Comparison of ENCODE assay signal across 39 cellular contexts in genomic region chr18:9907867-9908266, GRCh38. TPM values are rescaled to one million over a fixed set of nuclear protein-coding genes. Genes with fewer than 3 reads are reported as not detected.
"Had no signal": no experiment of that assay in that cellular context is flagged by ENCODE, and none has a peak within 500 bp of the region (broad histone marks: within the 10 kb centered on the region; RNA-seq: fewer than 3 reads in every experiment).

No MANE protein-coding gene starts in this region.

- H3K27ac ChIP-seq: brain microvascular endothelial cell, coronary artery, dorsolateral prefrontal cortex, heart left ventricle, WERI-Rb-1 had no signal

- H3K36me3 Mint-ChIP-seq: activated CD4-positive, alpha-beta memory T cell treated with anti-CD3 and anti-CD28 coated beads for 36 hours; activated CD8-positive, alpha-beta memory T cell treated with anti-CD3 and anti-CD28 coated beads, Interleukin-2, amount 10 ng/mL, durations not matched to agents 7 days and 5 days; activated naive CD4-positive, alpha-beta T cell treated with anti-CD3 and anti-CD28 coated beads, Interleukin-2, amount 50 U/mL, for 24 hours; activated naive CD8-positive, alpha-beta T cell treated with anti-CD3 and anti-CD28 coated beads, Interleukin-2, amount 10 ng/mL, durations not matched to agents 7 days and 5 days had no signal

- H3K4me3 ChIP-seq: coronary artery, dorsolateral prefrontal cortex, heart left ventricle had no signal

- H3K4me1 Mint-ChIP-seq: central memory CD8-positive, alpha-beta T cell had no signal

- ATAC-seq: activated CD4-positive, alpha-beta T cell treated with anti-CD3 and anti-CD28 coated beads for 36 hours; activated CD4-positive, CD25-positive, alpha-beta regulatory T cell treated with anti-CD3 and anti-CD28 coated beads, Interleukin-2, amount 50 U/mL, for 24 hours; activated CD8-positive, alpha-beta memory T cell treated with anti-CD3 and anti-CD28 coated beads, Interleukin-2, amount 10 ng/mL, durations not matched to agents 7 days and 5 days; activated CD8-positive, alpha-beta T cell treated with anti-CD3 and anti-CD28 coated beads, Interleukin-2, amount 10 ng/mL, durations not matched to agents 7 days and 5 days; esophagus mucosa; heart left ventricle had no signal

- H3K4me3 Mint-ChIP-seq: activated B cell treated with CpG ODN at 0.5 μM for 24 hours; activated CD4-positive, alpha-beta memory T cell treated with anti-CD3 and anti-CD28 coated beads for 36 hours; activated CD4-positive, alpha-beta T cell treated with anti-CD3 and anti-CD28 coated beads for 36 hours; activated CD4-positive, alpha-beta T cell treated with anti-CD3 and anti-CD28 coated beads, Interleukin-2, amount 10 ng/mL, durations not matched to agents 24 days and 14 days; activated CD8-positive, alpha-beta memory T cell treated with anti-CD3 and anti-CD28 coated beads, Interleukin-2, amount 10 ng/mL, durations not matched to agents 7 days and 5 days; activated CD8-positive, alpha-beta T cell treated with anti-CD3 and anti-CD28 coated beads, Interleukin-2, amount 10 ng/mL, durations not matched to agents 7 days and 5 days; activated naive CD4-positive, alpha-beta T cell treated with anti-CD3 and anti-CD28 coated beads for 36 hours; activated naive CD4-positive, alpha-beta T cell treated with anti-CD3 and anti-CD28 coated beads, Interleukin-2, amount 50 U/mL, for 24 hours; activated naive CD8-positive, alpha-beta T cell treated with anti-CD3 and anti-CD28 coated beads, Interleukin-2, amount 10 ng/mL, durations not matched to agents 7 days and 5 days; activated T-helper 1 cell treated with anti-CD3 and anti-CD28 coated beads, Interleukin-12 subunit alpha, Interleukin-12 subunit beta, Interleukin-2, Interleukin-4 antibody, amounts not matched to agents 30 ng/mL and 10 ng/mL and 1 ng/mL, durations not matched to agents 14 hours and 24 hours and 36 hours; central memory CD8-positive, alpha-beta T cell; dendritic cell treated with granulocyte-macrophage colony-stimulating factor and Interleukin-4, amounts not matched to agents 40 ng/mL and 50 ng/mL, for 4 days; endodermal cell; T-helper 1 cell treated with Interleukin-12 subunit alpha and Interleukin-12 subunit beta and Interleukin-4 antibody, amounts not matched to agents 30 μg/mL and 1 μg/mL, for 36 hours; T-helper 2 cell treated with Interferon-gamma antibody and Interleukin-4, amounts not matched to agents 5 μg/mL and 100 μg/mL, for 36 hours had no signal

- H3K27ac Mint-ChIP-seq: activated B cell treated with CpG ODN at 0.5 μM for 24 hours; activated CD4-positive, alpha-beta memory T cell treated with anti-CD3 and anti-CD28 coated beads for 36 hours; activated CD4-positive, alpha-beta T cell treated with anti-CD3 and anti-CD28 coated beads for 36 hours; activated CD4-positive, alpha-beta T cell treated with anti-CD3 and anti-CD28 coated beads, Interleukin-2, amount 10 ng/mL, durations not matched to agents 24 days and 14 days; activated CD8-positive, alpha-beta memory T cell treated with anti-CD3 and anti-CD28 coated beads, Interleukin-2, amount 10 ng/mL, durations not matched to agents 7 days and 5 days; activated CD8-positive, alpha-beta T cell treated with anti-CD3 and anti-CD28 coated beads, Interleukin-2, amount 10 ng/mL, durations not matched to agents 7 days and 5 days; activated naive CD4-positive, alpha-beta T cell treated with anti-CD3 and anti-CD28 coated beads for 36 hours; activated naive CD4-positive, alpha-beta T cell treated with anti-CD3 and anti-CD28 coated beads, Interleukin-2, amount 50 U/mL, for 24 hours; activated naive CD8-positive, alpha-beta T cell treated with anti-CD3 and anti-CD28 coated beads, Interleukin-2, amount 10 ng/mL, durations not matched to agents 7 days and 5 days; activated T-helper 1 cell treated with anti-CD3 and anti-CD28 coated beads, Interleukin-12 subunit alpha, Interleukin-12 subunit beta, Interleukin-2, Interleukin-4 antibody, amounts not matched to agents 30 ng/mL and 10 ng/mL and 1 ng/mL, durations not matched to agents 14 hours and 24 hours and 36 hours; activated T-helper 2 cell treated with anti-CD3 and anti-CD28 coated beads, Interferon-gamma antibody, Interleukin-2, Interleukin-4, amounts not matched to agents 10 μg/mL and 5 μg/mL and 100 μg/mL, durations not matched to agents 14 hours and 24 hours and 36 hours; dendritic cell treated with granulocyte-macrophage colony-stimulating factor and Interleukin-4, amounts not matched to agents 40 ng/mL and 50 ng/mL, for 4 days; endodermal cell; T-helper 1 cell treated with Interleukin-12 subunit alpha and Interleukin-12 subunit beta and Interleukin-4 antibody, amounts not matched to agents 30 μg/mL and 1 μg/mL, for 36 hours; T-helper 2 cell treated with Interferon-gamma antibody and Interleukin-4, amounts not matched to agents 5 μg/mL and 100 μg/mL, for 36 hours had no signal

- FAIRE-seq: astrocyte, bronchial epithelial cell, frontal cortex had no signal

- H3K27me3 ChIP-seq: brain microvascular endothelial cell, dorsolateral prefrontal cortex, heart left ventricle had no signal

- H3K27me3 Mint-ChIP-seq: dendritic cell treated with granulocyte-macrophage colony-stimulating factor and Interleukin-4, amounts not matched to agents 40 ng/mL and 50 ng/mL, for 4 days had no signal

- DNase-seq: activated B cell treated with CpG ODN at 0.5 μM for 24 hours; activated CD4-positive, alpha-beta memory T cell treated with anti-CD3 and anti-CD28 coated beads for 36 hours; activated CD4-positive, alpha-beta T cell treated with anti-CD3 and anti-CD28 coated beads for 36 hours; activated CD4-positive, alpha-beta T cell treated with anti-CD3 and anti-CD28 coated beads, Interleukin-2, amount 10 ng/mL, durations not matched to agents 24 days and 14 days; activated CD8-positive, alpha-beta memory T cell treated with anti-CD3 and anti-CD28 coated beads, Interleukin-2, amount 10 ng/mL, durations not matched to agents 7 days and 5 days; activated CD8-positive, alpha-beta memory T cell treated with anti-CD3 and anti-CD28 coated beads, Interleukin-2, amount 50 U/mL, for 4 hours; activated CD8-positive, alpha-beta T cell treated with anti-CD3 and anti-CD28 coated beads, Interleukin-2, amount 10 ng/mL, durations not matched to agents 7 days and 5 days; activated effector memory CD4-positive, alpha-beta T cell treated with anti-CD3 and anti-CD28 coated beads, Interleukin-2, amount 50 U/mL, for 16 hours; activated naive CD4-positive, alpha-beta T cell treated with anti-CD3 and anti-CD28 coated beads for 36 hours; activated naive CD8-positive, alpha-beta T cell treated with anti-CD3 and anti-CD28 coated beads, Interleukin-2, amount 10 ng/mL, durations not matched to agents 7 days and 5 days; activated T-cell treated with anti-CD3 and anti-CD28 coated beads, Interleukin-2, amount 50 U/mL, for 1 hour; activated T-cell treated with anti-CD3 and anti-CD28 coated beads, Interleukin-2, amount 50 U/mL, for 48 hours; amniotic stem cell; anterior cingulate cortex; brain microvascular endothelial cell; dorsolateral prefrontal cortex; effector memory CD4-positive, alpha-beta T cell; endodermal cell; foreskin fibroblast; heart left ventricle; T1000; WERI-Rb-1 had no signal

- H3K9me3 ChIP-seq: heart left ventricle had no signal

- H3K36me3 ChIP-seq: brain microvascular endothelial cell, heart left ventricle, WERI-Rb-1 had no signal

- H3K9me3 Mint-ChIP-seq: activated B cell treated with CpG ODN at 0.5 μM for 24 hours; activated CD4-positive, alpha-beta memory T cell treated with anti-CD3 and anti-CD28 coated beads for 36 hours; activated CD4-positive, alpha-beta T cell treated with anti-CD3 and anti-CD28 coated beads, Interleukin-2, amount 10 ng/mL, durations not matched to agents 24 days and 14 days; activated naive CD4-positive, alpha-beta T cell treated with anti-CD3 and anti-CD28 coated beads for 36 hours; activated naive CD4-positive, alpha-beta T cell treated with anti-CD3 and anti-CD28 coated beads, Interleukin-2, amount 50 U/mL, for 24 hours; activated naive CD8-positive, alpha-beta T cell treated with anti-CD3 and anti-CD28 coated beads, Interleukin-2, amount 10 ng/mL, durations not matched to agents 7 days and 5 days; activated T-helper 1 cell treated with anti-CD3 and anti-CD28 coated beads, Interleukin-12 subunit alpha, Interleukin-12 subunit beta, Interleukin-2, Interleukin-4 antibody, amounts not matched to agents 30 ng/mL and 10 ng/mL and 1 ng/mL, durations not matched to agents 14 hours and 24 hours and 36 hours; activated T-helper 2 cell treated with anti-CD3 and anti-CD28 coated beads, Interferon-gamma antibody, Interleukin-2, Interleukin-4, amounts not matched to agents 10 μg/mL and 5 μg/mL and 100 μg/mL, durations not matched to agents 14 hours and 24 hours and 36 hours; central memory CD8-positive, alpha-beta T cell; dendritic cell treated with granulocyte-macrophage colony-stimulating factor and Interleukin-4, amounts not matched to agents 40 ng/mL and 50 ng/mL, for 4 days; endodermal cell; T-helper 1 cell treated with Interleukin-12 subunit alpha and Interleukin-12 subunit beta and Interleukin-4 antibody, amounts not matched to agents 30 μg/mL and 1 μg/mL, for 36 hours; T-helper 2 cell treated with Interferon-gamma antibody and Interleukin-4, amounts not matched to agents 5 μg/mL and 100 μg/mL, for 36 hours had no signal

RNA-seq across cellular contexts. Expression of gene TXNDC2, which starts 22.1 kb away (rescaled TPM):
- total RNA-seq: activated CD4-positive, alpha-beta memory T cell treated with anti-CD3 and anti-CD28 coated beads for 36 hours; activated CD4-positive, alpha-beta T cell treated with anti-CD3 and anti-CD28 coated beads for 36 hours; activated CD4-positive, alpha-beta T cell treated with anti-CD3 and anti-CD28 coated beads, Interleukin-2, amount 10 ng/mL, durations not matched to agents 24 days and 14 days; activated CD8-positive, alpha-beta memory T cell treated with anti-CD3 and anti-CD28 coated beads for 36 hours; activated CD8-positive, alpha-beta memory T cell treated with anti-CD3 and anti-CD28 coated beads, Interleukin-2, amount 10 ng/mL, durations not matched to agents 7 days and 5 days; activated CD8-positive, alpha-beta T cell treated with anti-CD3 and anti-CD28 coated beads, Interleukin-2, amount 10 ng/mL, durations not matched to agents 7 days and 5 days; activated naive CD4-positive, alpha-beta T cell treated with anti-CD3 and anti-CD28 coated beads for 36 hours; activated naive CD8-positive, alpha-beta T cell treated with anti-CD3 and anti-CD28 coated beads, Interleukin-2, amount 10 ng/mL, durations not matched to agents 7 days and 5 days; cardiac septum; cerebellum; endodermal cell; epithelial cell of proximal tubule; esophagus mucosa; frontal cortex; heart left ventricle had no signal
